In the genomic region with DNA sequence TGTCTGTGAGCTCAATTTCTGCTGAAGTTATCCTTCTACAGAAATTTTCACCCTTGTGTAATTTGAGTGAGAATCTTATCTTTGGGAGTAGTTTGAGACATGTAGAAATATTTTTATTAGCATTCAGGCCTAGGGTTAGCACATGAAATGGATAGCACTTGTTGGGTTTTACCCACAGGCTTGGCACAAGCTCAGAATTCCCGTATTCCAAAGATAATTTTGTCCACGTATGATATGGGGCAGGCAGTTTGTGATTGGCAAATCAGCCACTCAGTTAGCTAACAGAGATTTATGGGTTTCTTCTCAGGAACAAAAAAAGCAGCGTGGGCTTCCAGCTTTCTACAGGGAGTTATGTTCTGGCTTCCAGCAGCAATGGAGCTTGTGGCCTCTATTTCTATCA, we compare ENCODE assay signal across 22 cellular contexts.
DNase-seq lines count a peak whose midpoint lies in the region; ATAC-seq, FAIRE-seq and TF ChIP-seq lines count a peak whose summit lies in the region.
"Had no signal": no experiment of that assay in that cellular context is flagged by ENCODE, and none has a peak within 500 bp of the region (broad histone marks: within the 10 kb centered on the region; RNA-seq: fewer than 3 reads in every experiment).

No MANE protein-coding gene starts in this region.

- intact Hi-C loops in CD14-positive monocyte (cut with micrococcal nuclease), result no loop called here

- CTCF ChIA-PET in A549 (lab: Yijun Ruan, JAX), result no interaction called here

- H3K36me3 ChIP-seq in astrocyte (ENCODE audit: insufficient read depth, low read length), result no peaks in the 10 kb centered on the region
- no peaks in the 10 kb centered on the region for H3K36me3 ChIP-seq in fibroblast of lung (ENCODE audit: control insufficient read depth, insufficient read depth, low read length)
- H3K36me3 ChIP-seq: BLaER1 treated with 17β-estradiol and CSF1 and Interleukin-3, amounts not matched to agents 10 nM and 100 nM had no signal

- H3K9me3 Mint-ChIP-seq in astrocyte (ENCODE audit: unreplicated experiment) (no peaks in the 10 kb centered on the region), CD14-positive monocyte (peaks cover 0 to 2% (median 0%) of the 10 kb centered on the region in 7 donors)
- no peaks in the 10 kb centered on the region for H3K9me3 Mint-ChIP-seq in stimulated activated naive B cell treated with anti-CD40 and anti-IgM and Interleukin-4, amounts not matched to agents 10 μg/mL and 1 μg/mL and 100 μg/mL, for 72 hours

- H3K27me3 Mint-ChIP-seq in astrocyte (ENCODE audit: low read depth, unreplicated experiment) (no peaks in the 10 kb centered on the region), CD14-positive monocyte (ENCODE audit: low read depth in 3 of 3) (no peaks in the 10 kb centered on the region)
- H3K27me3 Mint-ChIP-seq in stimulated activated naive B cell treated with anti-CD40 and anti-IgM and Interleukin-4, amounts not matched to agents 10 μg/mL and 1 μg/mL and 100 μg/mL, for 72 hours, result no peaks in the 10 kb centered on the region
- H3K27me3 Mint-ChIP-seq: B cell; CD4-positive, CD25-positive, alpha-beta regulatory T cell had no signal

- no peaks in the 10 kb centered on the region for H3K4me1 ChIP-seq in A549
- no peaks in the 10 kb centered on the region for H3K4me1 ChIP-seq in astrocyte (ENCODE audit: insufficient read depth, low read length)
- no peaks in the 10 kb centered on the region for H3K4me1 ChIP-seq in fibroblast of lung (ENCODE audit: control insufficient read depth, extremely low read depth, insufficient read depth, low read length)

- H3K9ac ChIP-seq in astrocyte (ENCODE audit: low read length) (no peak overlapping the region), fibroblast of lung (ENCODE audit: insufficient read depth, low read length) (no peak overlapping the region)
- H3K9ac ChIP-seq: BLaER1 treated with 17β-estradiol and CSF1 and Interleukin-3, amounts not matched to agents 10 nM and 100 nM had no signal

- H3K4me3 ChIP-seq in A549 (no peak overlapping the region), astrocyte (ENCODE audit: insufficient read depth, low read depth, low read length) (no peak overlapping the region), fibroblast of lung (replicated peaks in 1 of 4; ENCODE audit: control extremely low read depth in 1 of 4, insufficient read depth in 1 of 4, low read depth in 3 of 4, low read length in 4 of 4) (no peak overlapping the region)
- H3K4me3 ChIP-seq: BLaER1 treated with 17β-estradiol and CSF1 and Interleukin-3, amounts not matched to agents 10 nM and 100 nM; GM12878 had no signal

- H3K4me2 ChIP-seq in A549 (peak overlapping the region; percentile 26; the same call in 1 of the 3 replicates), astrocyte (ENCODE audit: low read length) (no peak overlapping the region), fibroblast of lung (ENCODE audit: extremely low read depth, insufficient read depth, low read length) (no peak overlapping the region)

- H4K20me1 ChIP-seq in astrocyte (ENCODE audit: insufficient read depth, low read length) (no peaks in the 10 kb centered on the region), fibroblast of lung (ENCODE audit: control insufficient read depth, extremely low read depth, insufficient read depth, low read length) (no peaks in the 10 kb centered on the region)
- H4K20me1 ChIP-seq: BLaER1 treated with 17β-estradiol and CSF1 and Interleukin-3, amounts not matched to agents 10 nM and 100 nM had no signal

- FAIRE-seq in A549 (lab: Jason Lieb, UNC), result no peak
- peak; percentile 72 for FAIRE-seq in astrocyte (lab: Jason Lieb, UNC)
- FAIRE-seq: GM12878 had no signal

- no peak for ATAC-seq in A549
- ATAC-seq in stimulated activated naive B cell treated with anti-CD40 and anti-IgM and Interleukin-4, amounts not matched to agents 10 μg/mL and 1 μg/mL and 100 μg/mL, for 72 hours (replicated peaks), result no peak
- no peak for ATAC-seq in HG03108 (IDR thresholded peaks at IDR 0.05; ENCODE audit: unreplicated experiment)
- ATAC-seq: GM12878 had no signal

- DNase-seq in A549 (ENCODE audit: low read depth in 1 of 2, low spot score in 1 of 2) (no peak), NCI-H226 (peak; percentile 76), astrocyte (ENCODE audit: low read depth) (peak; percentile 8), fibroblast of lung (ENCODE audit: low read depth in 2 of 2) (peak; percentile 14 to 19), CD14-positive monocyte (ENCODE audit: low spot score) (no peak), NCI-H2107 treated with DMSO at 0.1 percent for 48 hours (lab: John Stamatoyannopoulos, UW; ENCODE audit: unreplicated experiment) (no peak)
- DNase-seq in stimulated activated naive B cell treated with anti-CD40 and anti-IgM and Interleukin-4, amounts not matched to agents 10 μg/mL and 1 μg/mL and 100 μg/mL, for 72 hours, result no peak
- DNase-seq: 8988T; CD4-positive, CD25-positive, alpha-beta regulatory T cell; CD8-positive, alpha-beta memory T cell; COR-L47; DMS 273 treated with DMSO at 0.1 percent for 48 hours; DMS53; DND-41; EL; GOT3; H7 had no signal

- H3K4me3 Mint-ChIP-seq in astrocyte (ENCODE audit: unreplicated experiment) (no peak overlapping the region), CD14-positive monocyte (no peak overlapping the region)
- no peak overlapping the region for H3K4me3 Mint-ChIP-seq in stimulated activated naive B cell treated with anti-CD40 and anti-IgM and Interleukin-4, amounts not matched to agents 10 μg/mL and 1 μg/mL and 100 μg/mL, for 72 hours
- H3K4me3 Mint-ChIP-seq: B cell; CD4-positive, CD25-positive, alpha-beta regulatory T cell; CD8-positive, alpha-beta memory T cell had no signal

- no peak overlapping the region for H3K27ac Mint-ChIP-seq in astrocyte (ENCODE audit: unreplicated experiment)
- no peak overlapping the region for H3K27ac Mint-ChIP-seq in stimulated activated naive B cell treated with anti-CD40 and anti-IgM and Interleukin-4, amounts not matched to agents 10 μg/mL and 1 μg/mL and 100 μg/mL, for 72 hours
- peak overlapping the region in 1 of 7 donors; percentile 25 for H3K27ac Mint-ChIP-seq in CD14-positive monocyte
- H3K27ac Mint-ChIP-seq: B cell; CD4-positive, CD25-positive, alpha-beta regulatory T cell; CD8-positive, alpha-beta memory T cell had no signal

- TF ChIP-seq CTCF in A549 (IDR thresholded peaks at IDR 0.05), result no peak
- no peak for TF ChIP-seq CTCF in astrocyte (IDR thresholded peaks at IDR 0.05; ENCODE audit: insufficient read depth, low read depth, low read length)
- TF ChIP-seq CTCF in fibroblast of lung (conservative IDR thresholded peaks at IDR 0.05 in 1 of 2, IDR thresholded peaks at IDR 0.05 in 1 of 2; ENCODE audit: low read depth in 1 of 2, low read length in 2 of 2), result no peak
- TF ChIP-seq CTCF in CD14-positive monocyte (IDR thresholded peaks at IDR 0.05), result no peak

- 13% methylated on average over 3 of the region's 3 CpGs for WGBS in A549 (ENCODE audit: missing lambda C conversion rate)

- TF ChIP-seq EP300 in A549 (IDR thresholded peaks at IDR 0.05), result no peak

- no peak overlapping the region for H2AFZ ChIP-seq in astrocyte (ENCODE audit: low read depth, low read length)
- H2AFZ ChIP-seq in fibroblast of lung (ENCODE audit: low read length), result no peak overlapping the region

- H3K79me2 ChIP-seq in astrocyte (ENCODE audit: insufficient read depth, low read length) (no peaks in the 10 kb centered on the region), fibroblast of lung (ENCODE audit: control insufficient read depth, insufficient read depth, low read length) (no peaks in the 10 kb centered on the region)

- H3K36me3 Mint-ChIP-seq in astrocyte (ENCODE audit: low read depth, unreplicated experiment), result no peaks in the 10 kb centered on the region
- H3K36me3 Mint-ChIP-seq in stimulated activated naive B cell treated with anti-CD40 and anti-IgM and Interleukin-4, amounts not matched to agents 10 μg/mL and 1 μg/mL and 100 μg/mL, for 72 hours, result no peaks in the 10 kb centered on the region
- H3K36me3 Mint-ChIP-seq in CD14-positive monocyte, result no peaks in the 10 kb centered on the region
- H3K36me3 Mint-ChIP-seq: CD4-positive, CD25-positive, alpha-beta regulatory T cell; CD8-positive, alpha-beta memory T cell had no signal

- no peak for TF ChIP-seq POLR2A in A549 (IDR thresholded peaks at IDR 0.05; ENCODE audit: low read length)

- TF ChIP-seq RAD21 in A549 (conservative IDR thresholded peaks at IDR 0.05 in 1 of 2, IDR thresholded peaks at IDR 0.05 in 1 of 2), result no peak

- no peaks in the 10 kb centered on the region for H3K9me3 ChIP-seq in A549
- H3K9me3 ChIP-seq in astrocyte (ENCODE audit: insufficient read depth, low read depth, low read length), result no peaks in the 10 kb centered on the region
- H3K9me3 ChIP-seq in fibroblast of lung (ENCODE audit: control insufficient read depth, insufficient read depth, low read depth, low read length), result no peaks in the 10 kb centered on the region

- H3K4me1 Mint-ChIP-seq in astrocyte (ENCODE audit: low read depth, unreplicated experiment), result no peaks in the 10 kb centered on the region
- no peaks in the 10 kb centered on the region for H3K4me1 Mint-ChIP-seq in stimulated activated naive B cell treated with anti-CD40 and anti-IgM and Interleukin-4, amounts not matched to agents 10 μg/mL and 1 μg/mL and 100 μg/mL, for 72 hours
- H3K4me1 Mint-ChIP-seq in CD14-positive monocyte, result peaks cover 1% of the 10 kb centered on the region
- H3K4me1 Mint-ChIP-seq: B cell; CD4-positive, CD25-positive, alpha-beta regulatory T cell; CD8-positive, alpha-beta memory T cell had no signal

- no peaks in the 10 kb centered on the region for H3K27me3 ChIP-seq in astrocyte (ENCODE audit: insufficient read depth, low read length)
- no peaks in the 10 kb centered on the region for H3K27me3 ChIP-seq in fibroblast of lung (ENCODE audit: control insufficient read depth, insufficient read depth, low read length)

- POLR2A ChIA-PET in A549 (lab: Yijun Ruan, JAX), result no interaction called here

- no peak overlapping the region for H3K27ac ChIP-seq in A549
- no peak overlapping the region for H3K27ac ChIP-seq in astrocyte (ENCODE audit: low read depth, low read length)
- no peak overlapping the region for H3K27ac ChIP-seq in fibroblast of lung (ENCODE audit: insufficient read depth, low read length)
- H3K27ac ChIP-seq: BLaER1 treated with 17β-estradiol and CSF1 and Interleukin-3, amounts not matched to agents 10 nM and 100 nM; HL-60 had no signal

TF ChIP-seq in A549, 52 proteins besides CTCF, POLR2A, EP300 and RAD21 (continues in another document):
- TF ChIP-seq, protein P1, sequence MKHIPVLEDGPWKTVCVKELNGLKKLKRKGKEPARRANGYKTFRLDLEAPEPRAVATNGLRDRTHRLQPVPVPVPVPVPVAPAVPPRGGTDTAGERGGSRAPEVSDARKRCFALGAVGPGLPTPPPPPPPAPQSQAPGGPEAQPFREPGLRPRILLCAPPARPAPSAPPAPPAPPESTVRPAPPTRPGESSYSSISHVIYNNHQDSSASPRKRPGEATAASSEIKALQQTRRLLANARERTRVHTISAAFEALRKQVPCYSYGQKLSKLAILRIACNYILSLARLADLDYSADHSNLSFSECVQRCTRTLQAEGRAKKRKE (CRISPR knock-in tag; IDR thresholded peaks at IDR 0.05; ENCODE audit: low read depth), result no peak
- TF ChIP-seq KDM1A (IDR thresholded peaks at IDR 0.05; ENCODE audit: low read depth) (no peak), TFCP2L1 (CRISPR knock-in tag; IDR thresholded peaks at IDR 0.05) (no peak)

Comparison
In these comparisons a context has a peak if more than half of its experiments do, and no peak if none do; other contexts are left out.
1. DNase-seq: peak in NCI-H226 (single experiment), astrocyte (single experiment) and fibroblast of lung (2 of 2); none in A549 (0 of 2), stimulated activated naive B cell treated with anti-CD40 and anti-IgM and Interleukin-4, amounts not matched to agents 10 μg/mL and 1 μg/mL and 100 μg/mL, for 72 hours (single experiment), CD14-positive monocyte (single experiment) and NCI-H2107 treated with DMSO at 0.1 percent for 48 hours (single experiment).